In genomic region chr19:2775556-2776430, GRCh38 we compare ENCODE assay signal across 1 cellular context.
TF ChIP-seq lines count a peak whose summit lies in the region.

No MANE protein-coding gene starts in this region.

TF ChIP-seq in HepG2, 621 proteins besides CTCF, POLR2A, EP300 and RAD21 (continues in another document):
- TF ChIP-seq SNAI1 (CRISPR knock-in tag; IDR thresholded peaks at IDR 0.05; ENCODE audit: borderline replicate concordance) (no peak), HMGXB4 (CRISPR knock-in tag; IDR thresholded peaks at IDR 0.05; ENCODE audit: borderline replicate concordance in 1 of 2, low read depth in 1 of 2) (0 out of 4 replicates have a peak, but pooled peaks of 1 of the 2 experiments have one; percentile 15), TRIM24 (CRISPR knock-in tag; IDR thresholded peaks at IDR 0.05) (no peak), SP2 (CRISPR knock-in tag; IDR thresholded peaks at IDR 0.05) (no peak), ZNF761 (CRISPR knock-in tag; conservative IDR thresholded peaks at IDR 0.05) (no peak), POLR2AphosphoS5 (IDR thresholded peaks at IDR 0.05; ENCODE audit: low read depth, low read length) (no peak), BCL6 (CRISPR knock-in tag; IDR thresholded peaks at IDR 0.05) (no peak), ZNF850 (CRISPR knock-in tag; conservative IDR thresholded peaks at IDR 0.05) (no peak), HINFP (CRISPR knock-in tag; IDR thresholded peaks at IDR 0.05; ENCODE audit: low read depth) (no peak), ZNF703 (CRISPR knock-in tag; IDR thresholded peaks at IDR 0.05; ENCODE audit: borderline replicate concordance) (no peak), ZNF362 (CRISPR knock-in tag; IDR thresholded peaks at IDR 0.05; ENCODE audit: borderline replicate concordance) (no peak), ZNF558 (CRISPR knock-in tag; IDR thresholded peaks at IDR 0.05; ENCODE audit: borderline replicate concordance) (no peak), ZBTB8A (CRISPR knock-in tag; IDR thresholded peaks at IDR 0.05; ENCODE audit: borderline replicate concordance, low read depth) (no peak), SALL2 (CRISPR knock-in tag; IDR thresholded peaks at IDR 0.05) (no peak), REL (CRISPR knock-in tag; conservative IDR thresholded peaks at IDR 0.05) (no peak), ZNF569 (CRISPR knock-in tag; IDR thresholded peaks at IDR 0.05; ENCODE audit: borderline replicate concordance) (no peak), ZSCAN25 (CRISPR knock-in tag; IDR thresholded peaks at IDR 0.05) (no peak), ZNF570 (CRISPR knock-in tag; IDR thresholded peaks at IDR 0.05; ENCODE audit: borderline replicate concordance) (no peak), ZNF781 (CRISPR knock-in tag; IDR thresholded peaks at IDR 0.05; ENCODE audit: borderline replicate concordance, not compliant biosample characterization) (no peak), SIX4 (CRISPR knock-in tag; IDR thresholded peaks at IDR 0.05) (no peak), MBD4 (IDR thresholded peaks at IDR 0.05; ENCODE audit: borderline replicate concordance, low read length) (no peak), MNT (IDR thresholded peaks at IDR 0.05) (no peak), ZBTB42 (CRISPR knock-in tag; IDR thresholded peaks at IDR 0.05) (no peak), NFE2L2 (IDR thresholded peaks at IDR 0.05; ENCODE audit: low read length) (no peak), PTBP1 (IDR thresholded peaks at IDR 0.05; ENCODE audit: low read depth, low read length, poor library complexity, severe bottlenecking) (no peak), FOXK1 (CRISPR knock-in tag; IDR thresholded peaks at IDR 0.05; ENCODE audit: borderline replicate concordance, low read depth) (0 out of 2 replicates have a peak, but pooled peaks have one; percentile 33), TAF15 (IDR thresholded peaks at IDR 0.05; ENCODE audit: low read depth, low read length, poor library complexity, severe bottlenecking) (no peak), TCF7 (IDR thresholded peaks at IDR 0.05; ENCODE audit: low read depth) (no peak), ZNF790 (CRISPR knock-in tag; IDR thresholded peaks at IDR 0.05; ENCODE audit: borderline replicate concordance) (no peak), ZNF839 (CRISPR knock-in tag; IDR thresholded peaks at IDR 0.05; ENCODE audit: borderline replicate concordance) (no peak), JARID2 (CRISPR knock-in tag; IDR thresholded peaks at IDR 0.05; ENCODE audit: insufficient replicate concordance) (no peak), KDM5B (CRISPR knock-in tag; IDR thresholded peaks at IDR 0.05; ENCODE audit: borderline replicate concordance) (no peak), ZNF343 (CRISPR knock-in tag; IDR thresholded peaks at IDR 0.05) (no peak), SCMH1 (CRISPR knock-in tag; IDR thresholded peaks at IDR 0.05; ENCODE audit: borderline replicate concordance) (no peak), CHCHD3 (CRISPR knock-in tag; IDR thresholded peaks at IDR 0.05) (no peak), MEIS2 (CRISPR knock-in tag; IDR thresholded peaks at IDR 0.05) (no peak; the same call in 1 of the 2 replicates), SP1 (IDR thresholded peaks at IDR 0.05) (no peak), SP1 (CRISPR knock-in tag; IDR thresholded peaks at IDR 0.05) (no peak), KLF6 (CRISPR knock-in tag; IDR thresholded peaks at IDR 0.05) (no peak), MZF1 (CRISPR knock-in tag; IDR thresholded peaks at IDR 0.05; ENCODE audit: borderline replicate concordance) (no peak), HNF4A (CRISPR knock-in tag; IDR thresholded peaks at IDR 0.05) (peak; percentile 77), ARID4A (CRISPR knock-in tag; IDR thresholded peaks at IDR 0.05; ENCODE audit: borderline replicate concordance) (peak; percentile 48; the same call in 1 of the 2 replicates), ZNF691 (CRISPR knock-in tag; IDR thresholded peaks at IDR 0.05; ENCODE audit: borderline replicate concordance, low read depth) (no peak), ZNF678 (CRISPR knock-in tag; IDR thresholded peaks at IDR 0.05) (no peak), ZNF121 (CRISPR knock-in tag; IDR thresholded peaks at IDR 0.05) (peak; percentile 60; the same call in 1 of the 2 replicates), RARG (CRISPR knock-in tag; IDR thresholded peaks at IDR 0.05; ENCODE audit: low read depth) (no peak)
- TF ChIP-seq, protein P1, sequence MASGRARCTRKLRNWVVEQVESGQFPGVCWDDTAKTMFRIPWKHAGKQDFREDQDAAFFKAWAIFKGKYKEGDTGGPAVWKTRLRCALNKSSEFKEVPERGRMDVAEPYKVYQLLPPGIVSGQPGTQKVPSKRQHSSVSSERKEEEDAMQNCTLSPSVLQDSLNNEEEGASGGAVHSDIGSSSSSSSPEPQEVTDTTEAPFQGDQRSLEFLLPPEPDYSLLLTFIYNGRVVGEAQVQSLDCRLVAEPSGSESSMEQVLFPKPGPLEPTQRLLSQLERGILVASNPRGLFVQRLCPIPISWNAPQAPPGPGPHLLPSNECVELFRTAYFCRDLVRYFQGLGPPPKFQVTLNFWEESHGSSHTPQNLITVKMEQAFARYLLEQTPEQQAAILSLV (CRISPR knock-in tag; IDR thresholded peaks at IDR 0.05; ENCODE audit: borderline replicate concordance), result peak; percentile 40; the same call in 1 of the 2 replicates
- TF ChIP-seq, protein P2, sequence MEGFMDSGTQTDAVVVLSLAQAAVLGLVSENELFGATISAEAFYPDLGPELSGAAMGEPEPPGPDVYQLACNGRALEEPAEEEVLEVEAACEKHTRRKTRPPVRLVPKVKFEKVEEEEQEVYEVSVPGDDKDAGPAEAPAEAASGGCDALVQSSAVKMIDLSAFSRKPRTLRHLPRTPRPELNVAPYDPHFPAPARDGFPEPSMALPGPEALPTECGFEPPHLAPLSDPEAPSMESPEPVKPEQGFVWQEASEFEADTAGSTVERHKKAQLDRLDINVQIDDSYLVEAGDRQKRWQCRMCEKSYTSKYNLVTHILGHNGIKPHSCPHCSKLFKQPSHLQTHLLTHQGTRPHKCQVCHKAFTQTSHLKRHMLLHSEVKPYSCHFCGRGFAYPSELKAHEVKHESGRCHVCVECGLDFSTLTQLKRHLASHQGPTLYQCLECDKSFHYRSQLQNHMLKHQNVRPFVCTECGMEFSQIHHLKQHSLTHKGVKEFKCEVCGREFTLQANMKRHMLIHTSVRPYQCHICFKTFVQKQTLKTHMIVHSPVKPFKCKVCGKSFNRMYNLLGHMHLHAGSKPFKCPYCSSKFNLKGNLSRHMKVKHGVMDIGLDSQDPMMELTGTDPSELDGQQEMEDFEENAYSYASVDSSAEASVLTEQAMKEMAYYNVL (CRISPR knock-in tag; IDR thresholded peaks at IDR 0.05; ENCODE audit: borderline replicate concordance), result no peak
- TF ChIP-seq, protein P3, sequence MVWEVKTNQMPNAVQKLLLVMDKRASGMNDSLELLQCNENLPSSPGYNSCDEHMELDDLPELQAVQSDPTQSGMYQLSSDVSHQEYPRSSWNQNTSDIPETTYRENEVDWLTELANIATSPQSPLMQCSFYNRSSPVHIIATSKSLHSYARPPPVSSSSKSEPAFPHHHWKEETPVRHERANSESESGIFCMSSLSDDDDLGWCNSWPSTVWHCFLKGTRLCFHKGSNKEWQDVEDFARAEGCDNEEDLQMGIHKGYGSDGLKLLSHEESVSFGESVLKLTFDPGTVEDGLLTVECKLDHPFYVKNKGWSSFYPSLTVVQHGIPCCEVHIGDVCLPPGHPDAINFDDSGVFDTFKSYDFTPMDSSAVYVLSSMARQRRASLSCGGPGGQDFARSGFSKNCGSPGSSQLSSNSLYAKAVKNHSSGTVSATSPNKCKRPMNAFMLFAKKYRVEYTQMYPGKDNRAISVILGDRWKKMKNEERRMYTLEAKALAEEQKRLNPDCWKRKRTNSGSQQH (CRISPR knock-in tag; IDR thresholded peaks at IDR 0.05; ENCODE audit: low read depth), result 0 out of 2 replicates have a peak, but pooled peaks have one; percentile 15
- TF ChIP-seq, protein P4, sequence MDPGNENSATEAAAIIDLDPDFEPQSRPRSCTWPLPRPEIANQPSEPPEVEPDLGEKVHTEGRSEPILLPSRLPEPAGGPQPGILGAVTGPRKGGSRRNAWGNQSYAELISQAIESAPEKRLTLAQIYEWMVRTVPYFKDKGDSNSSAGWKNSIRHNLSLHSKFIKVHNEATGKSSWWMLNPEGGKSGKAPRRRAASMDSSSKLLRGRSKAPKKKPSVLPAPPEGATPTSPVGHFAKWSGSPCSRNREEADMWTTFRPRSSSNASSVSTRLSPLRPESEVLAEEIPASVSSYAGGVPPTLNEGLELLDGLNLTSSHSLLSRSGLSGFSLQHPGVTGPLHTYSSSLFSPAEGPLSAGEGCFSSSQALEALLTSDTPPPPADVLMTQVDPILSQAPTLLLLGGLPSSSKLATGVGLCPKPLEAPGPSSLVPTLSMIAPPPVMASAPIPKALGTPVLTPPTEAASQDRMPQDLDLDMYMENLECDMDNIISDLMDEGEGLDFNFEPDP (CRISPR knock-in tag; conservative IDR thresholded peaks at IDR 0.05), result no peak
